ENCODE assay signal across 8 cellular contexts in genomic region chr5:77492653-77493000, GRCh38. TPM values are rescaled to one million over a fixed set of nuclear protein-coding genes. Genes with fewer than 3 reads are reported as not detected.
DNase-seq lines count a peak whose midpoint lies in the region; ATAC-seq and TF ChIP-seq lines count a peak whose summit lies in the region.

No MANE protein-coding gene starts in this region.

- no peak for DNase-seq in Jurkat, Clone E6-1 (ENCODE audit: low read depth, low spot score)
- DNase-seq in osteoblast (ENCODE audit: insufficient read length, low spot score, missing footprints) (no peak), NCI-H1436 treated with DMSO at 0.1 percent for 48 hours (lab: John Stamatoyannopoulos, UW) (no peak)
- DNase-seq in stimulated activated CD4-positive, alpha-beta T cell treated with anti-CD3 and anti-CD28 coated beads, Interleukin-4, amount 100 ng/mL, for 4 hours, result no peak
- no peak for DNase-seq in stimulated activated CD4-positive, alpha-beta T cell treated with anti-CD3 and anti-CD28 coated beads, Interleukin-4, amount 100 ng/mL, for 24 hours

- peaks cover 8% of the 10 kb centered on the region for H3K36me3 ChIP-seq in osteoblast (ENCODE audit: insufficient read depth, low read length)

- peak overlapping the region; percentile 94 for H3K27ac ChIP-seq in osteoblast (ENCODE audit: low read depth, low read length)

- peaks cover 14% of the 10 kb centered on the region for H3K4me1 Mint-ChIP-seq in dendritic cell treated with granulocyte-macrophage colony-stimulating factor and Interleukin-4, amounts not matched to agents 40 ng/mL and 50 ng/mL, for 4 days (ENCODE audit: low read depth)

- H2AFZ ChIP-seq in osteoblast (ENCODE audit: low read length), result peak overlapping the region; percentile 88

- peaks cover 4% of the 10 kb centered on the region for H4K20me1 ChIP-seq in osteoblast (ENCODE audit: insufficient read depth, low read length)

- H3K4me3 ChIP-seq in Jurkat, Clone E6-1 (ENCODE audit: low read length), result peak overlapping the region; percentile 32
- H3K4me3 ChIP-seq in osteoblast (ENCODE audit: insufficient read depth, low read length), result peak overlapping the region; percentile 93

- peak overlapping the region; percentile 93 for H3K27ac Mint-ChIP-seq in dendritic cell treated with granulocyte-macrophage colony-stimulating factor and Interleukin-4, amounts not matched to agents 40 ng/mL and 50 ng/mL, for 4 days

- TF ChIP-seq CTCF in osteoblast (IDR thresholded peaks at IDR 0.05; ENCODE audit: extremely low read depth, low read depth, low read length), result no peak

- H3K9me3 Mint-ChIP-seq in dendritic cell treated with granulocyte-macrophage colony-stimulating factor and Interleukin-4, amounts not matched to agents 40 ng/mL and 50 ng/mL, for 4 days, result no peaks in the 10 kb centered on the region

- H3K27me3 Mint-ChIP-seq in dendritic cell treated with granulocyte-macrophage colony-stimulating factor and Interleukin-4, amounts not matched to agents 40 ng/mL and 50 ng/mL, for 4 days, result no peaks in the 10 kb centered on the region

- H3K4me3 Mint-ChIP-seq in dendritic cell treated with granulocyte-macrophage colony-stimulating factor and Interleukin-4, amounts not matched to agents 40 ng/mL and 50 ng/mL, for 4 days, result peak overlapping the region; percentile 84

- H3K36me3 Mint-ChIP-seq in dendritic cell treated with granulocyte-macrophage colony-stimulating factor and Interleukin-4, amounts not matched to agents 40 ng/mL and 50 ng/mL, for 4 days (ENCODE audit: low read depth), result peaks cover 16% of the 10 kb centered on the region

- intact Hi-C loops in dendritic cell treated with granulocyte-macrophage colony-stimulating factor and Interleukin-4, amounts not matched to agents 40 ng/mL and 50 ng/mL, for 4 days (cut with micrococcal nuclease), result loop anchor here (2.0 kb wide), 1 partner anchor 348 kb away; no protein-coding TSS in a partner anchor

- peak overlapping the region; percentile 88 for H3K4me2 ChIP-seq in osteoblast (ENCODE audit: insufficient read depth, low read length)

- ATAC-seq in GM21447 (IDR thresholded peaks at IDR 0.05; ENCODE audit: unreplicated experiment), result peak; percentile 8
- ATAC-seq in GM21529 (IDR thresholded peaks at IDR 0.05; ENCODE audit: unreplicated experiment), result no peak

- H3K9me3 ChIP-seq in osteoblast (ENCODE audit: low read depth, low read length), result no peaks in the 10 kb centered on the region

- peaks cover 33% of the 10 kb centered on the region for H3K79me2 ChIP-seq in osteoblast (ENCODE audit: insufficient read depth, low read length)

- peaks cover 12% of the 10 kb centered on the region for H3K4me1 ChIP-seq in osteoblast (ENCODE audit: insufficient read depth, low read length)

- H3K27me3 ChIP-seq in osteoblast (ENCODE audit: insufficient read depth, low read length), result peaks cover 5% of the 10 kb centered on the region

RNA-seq across cellular contexts. Expression of gene WDR41, which starts 0.5 kb away (rescaled TPM):
- polyA plus RNA-seq in Jurkat, Clone E6-1 (2012; ENCODE audit: insufficient read depth, insufficient read length), result 60.3 TPM
- total RNA-seq in osteoblast, result 96.7 and 114 TPM in 2 replicates
